Comparison of ENCODE assay signal across 8 cellular contexts in genomic region chr22:30667486-30668305, GRCh38. TPM values are rescaled to one million over a fixed set of nuclear protein-coding genes. Genes with fewer than 3 reads are reported as not detected.
DNase-seq lines count a peak whose midpoint lies in the region; ATAC-seq, FAIRE-seq and TF ChIP-seq lines count a peak whose summit lies in the region.

Gene DUSP18, minus strand, starts transcription at chr22:30667875. Its CDS starts 3,872 bp downstream, at chr22:30664003.

- H3K27ac ChIP-seq in pancreas (peak within 1 kb of the TSS in 3 of 4 donors; percentile 33 to 48 (median 41)), tibial artery (peak within 1 kb of the TSS; percentile 29 to 52)

- peak within 1 kb of the TSS; percentile 50 to 97 (median 83) for H3K4me3 ChIP-seq in pancreas
- peak within 1 kb of the TSS; percentile 61 to 78 for H3K4me3 ChIP-seq in tibial artery

- peak; percentile 69 for DNase-seq in NCI-H128 (lab: John Stamatoyannopoulos, UW; ENCODE audit: unreplicated experiment)
- DNase-seq in SW 1271 (lab: John Stamatoyannopoulos, UW), result peak; percentile 60 to 84
- DNase-seq in activated naive CD8-positive, alpha-beta T cell treated with anti-CD3 and anti-CD28 coated beads, Interleukin-2, amount 50 U/mL, for 16 hours (ENCODE audit: low read depth, low spot score), result peak; percentile 82
- peak; percentile 97 for DNase-seq in Right ventricle myocardium superior
- DNase-seq in pancreas, result peak; percentile 90 to 100 (median 96)
- DNase-seq in tibial artery, result peak; percentile 90 to 95

- no peaks in the 10 kb centered on the region for H3K9me3 ChIP-seq in pancreas
- no peaks in the 10 kb centered on the region for H3K9me3 ChIP-seq in tibial artery

- H3K4me1 ChIP-seq in pancreas (peaks cover 0 to 4% (median 0%) of the 10 kb centered on the region in 3 donors), tibial artery (peaks cover 0 to 18% (median 13%) of the 10 kb centered on the region in 4 donors)

- ATAC-seq in HG02642 (IDR thresholded peaks at IDR 0.05; ENCODE audit: poor library complexity, unreplicated experiment) (peak; percentile 88), Right ventricle myocardium superior (ENCODE audit: poor library complexity) (peak; percentile 100), pancreas (peak; percentile 98 to 100 (median 99))

- H3K27me3 ChIP-seq in pancreas (no peaks in the 10 kb centered on the region), tibial artery (no peaks in the 10 kb centered on the region)

- H3K36me3 ChIP-seq in pancreas (no peaks in the 10 kb centered on the region), tibial artery (peaks cover 0 to 17% (median 9%) of the 10 kb centered on the region in 3 donors)

- intact Hi-C loops in Right ventricle myocardium superior (cut with DNase I), result no loop called here
- intact Hi-C loops in pancreas (cut with DNase I), result no loop called here
- intact Hi-C loops in tibial artery (cut with DNase I; ENCODE audit: low total_unique reads), result no loop called here

- no peak for FAIRE-seq in pancreas (lab: Jason Lieb, UNC)

- WGBS in pancreas, 2 donors, result 0 to 1% methylated on average over 72 of the region's 72 CpGs

- TF ChIP-seq CTCF in GM12872 (IDR thresholded peaks at IDR 0.05; ENCODE audit: insufficient read depth, low read depth, low read length) (peak; percentile 54; the same call in 2 of the 3 replicates), pancreas (IDR thresholded peaks at IDR 0.05) (peak in 1 of 4 donors; percentile 8), tibial artery (IDR thresholded peaks at IDR 0.05) (peak; percentile 38 to 43)

RNA-seq across cellular contexts. Expression of gene DUSP18, which starts in this region (rescaled TPM):
- total RNA-seq in Right ventricle myocardium superior, result 2.2 TPM
- 1 to 10 TPM; 2.2 to 6.5 (median 3.4) TPM for total RNA-seq in pancreas
- polyA plus RNA-seq in pancreas, result 1 to 10 TPM; 2.2 to 2.5 TPM

Comparison
In these comparisons a context has a peak if more than half of its experiments do, and no peak if none do; other contexts are left out.
1. Peak in every context shown above with its lines: DNase-seq, ATAC-seq, H3K4me3 ChIP-seq and H3K27ac ChIP-seq.